ENCODE assay signal across 8 cellular contexts in the genomic region with DNA sequence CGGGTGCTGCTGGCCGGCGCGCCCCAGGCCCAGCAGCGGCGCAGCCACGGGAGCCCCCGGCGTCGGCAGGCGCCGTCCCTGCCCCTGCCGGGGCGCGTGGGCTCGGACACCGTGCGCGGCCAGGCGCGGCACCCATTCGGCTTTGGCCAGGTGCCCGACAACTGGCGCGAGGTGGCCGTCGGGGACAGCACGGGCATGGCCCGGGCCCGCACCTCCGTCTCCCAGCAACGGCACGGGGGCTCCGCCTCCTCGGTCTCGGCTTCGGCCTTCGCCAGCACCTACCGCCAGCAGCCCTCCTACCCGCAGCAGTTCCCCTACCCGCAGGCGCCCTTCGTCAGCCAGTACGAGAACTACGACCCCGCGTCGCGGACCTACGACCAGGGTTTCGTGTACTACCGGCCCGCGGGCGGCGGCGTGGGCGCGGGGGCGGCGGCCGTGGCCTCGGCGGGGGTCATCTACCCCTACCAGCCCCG. TPM values are rescaled to one million over a fixed set of nuclear protein-coding genes. Genes with fewer than 3 reads are reported as not detected.
DNase-seq lines count a peak whose midpoint lies in the region; ATAC-seq, FAIRE-seq and TF ChIP-seq lines count a peak whose summit lies in the region.

No MANE protein-coding gene starts in this region.

- 0 out of 2 replicates have a peak, but pooled peaks cover 3% of the 10 kb centered on the region for H3K27me3 ChIP-seq in OCI-LY1 (ENCODE audit: insufficient read depth, low read length)
- H3K27me3 ChIP-seq in hepatocyte: no peaks in the 10 kb centered on the region
- H3K27me3 ChIP-seq in gastrocnemius medialis: peaks cover 0 to 4% (median 3%) of the 10 kb centered on the region in 3 donors
- H3K27me3 ChIP-seq in foreskin keratinocyte: no peaks in the 10 kb centered on the region

- H3K9me3 Mint-ChIP-seq in activated naive CD4-positive, alpha-beta T cell treated with anti-CD3 and anti-CD28 coated beads, Interleukin-2, amount 50 U/mL, for 72 hours: no peaks in the 10 kb centered on the region

- peak; percentile 7 to 33 for ATAC-seq in activated naive CD4-positive, alpha-beta T cell treated with anti-CD3 and anti-CD28 coated beads, Interleukin-2, amount 50 U/mL, for 72 hours
- ATAC-seq in gastrocnemius medialis (peak; percentile 37 to 52), foreskin keratinocyte (no peak), HG03378 (IDR thresholded peaks at IDR 0.05; ENCODE audit: unreplicated experiment) (no peak)

- H3K79me2 ChIP-seq in OCI-LY1 (ENCODE audit: insufficient read depth, low read length) (no peaks in the 10 kb centered on the region), hepatocyte (peaks cover 16% of the 10 kb centered on the region)

- no peaks in the 10 kb centered on the region for H3F3A ChIP-seq in OCI-LY1 (ENCODE audit: insufficient read depth, low read length)

- H3K4me1 ChIP-seq in OCI-LY1 (ENCODE audit: insufficient read depth, low read length, severe bottlenecking) (no peaks in the 10 kb centered on the region), hepatocyte (ENCODE audit: insufficient read depth) (peaks cover 46% of the 10 kb centered on the region), gastrocnemius medialis (peaks cover 19 to 24% of the 10 kb centered on the region in 2 donors), foreskin keratinocyte (peaks cover 12% of the 10 kb centered on the region)

- H3K9me3 ChIP-seq in OCI-LY1 (ENCODE audit: low read length) (no peaks in the 10 kb centered on the region), hepatocyte (ENCODE audit: low read depth) (no peaks in the 10 kb centered on the region), gastrocnemius medialis (no peaks in the 10 kb centered on the region)

- TF ChIP-seq POLR2A in gastrocnemius medialis (IDR thresholded peaks at IDR 0.05): no peak

- in situ Hi-C loops in GM13977 (cut with MboI; ENCODE audit: low pct_unique_long_range_greater_than_20kb, low sequenced_read_pairs, unreplicated experiment): no loop called here
- in situ Hi-C loops in gastrocnemius medialis (cut with MboI; ENCODE audit: low sequenced_read_pairs in 4 of 4): no loop called here

- DNase-seq in GM13977 (ENCODE audit: low spot score) (peak; percentile 75), hepatocyte (ENCODE audit: low spot score) (peak; percentile 68), gastrocnemius medialis (peak in 1 of 2 donors; percentile 45), foreskin keratinocyte (no peak), GM19239 (ENCODE audit: insufficient read length, low spot score) (no peak)
- DNase-seq in activated naive CD4-positive, alpha-beta T cell treated with anti-CD3 and anti-CD28 coated beads, Interleukin-2, amount 50 U/mL, for 72 hours (ENCODE audit: low spot score in 2 of 2): peak in 1 of 2 donors; percentile 42

- WGBS in hepatocyte (ENCODE audit: low lambda C conversion rate, missing lambda C conversion rate): 1% methylated on average over 40 of the region's 65 CpGs

- H3K27ac ChIP-seq in OCI-LY1 (ENCODE audit: low read depth, low read length, poor library complexity, severe bottlenecking) (no peak overlapping the region), hepatocyte (peak overlapping the region; percentile 82), gastrocnemius medialis (peak overlapping the region; percentile 77 to 84 (median 80)), foreskin keratinocyte (no peak overlapping the region)

- H3K36me3 ChIP-seq in OCI-LY1 (ENCODE audit: insufficient read depth, low read length) (no peaks in the 10 kb centered on the region), hepatocyte (replicated peaks; ENCODE audit: insufficient read depth, low read depth) (no peaks in the 10 kb centered on the region), gastrocnemius medialis (no peaks in the 10 kb centered on the region)

- H3K9ac ChIP-seq in OCI-LY1 (ENCODE audit: low read length): no peak overlapping the region

- no peaks in the 10 kb centered on the region for H3K36me3 Mint-ChIP-seq in activated naive CD4-positive, alpha-beta T cell treated with anti-CD3 and anti-CD28 coated beads, Interleukin-2, amount 50 U/mL, for 72 hours

- FAIRE-seq in GM19239 (lab: Jason Lieb, UNC): no peak

- H3K4me2 ChIP-seq in OCI-LY1 (ENCODE audit: low read length) (peak overlapping the region; percentile 56; the same call in 1 of the 2 replicates), hepatocyte (peak overlapping the region; percentile 90)

- H4K20me1 ChIP-seq in OCI-LY1 (ENCODE audit: insufficient read depth, low read length): no peaks in the 10 kb centered on the region
- H4K20me1 ChIP-seq in hepatocyte (ENCODE audit: insufficient read depth, poor library complexity, severe bottlenecking): peaks cover 3% of the 10 kb centered on the region

- H2AFZ ChIP-seq in OCI-LY1 (ENCODE audit: low read length) (no peak overlapping the region), hepatocyte (peak overlapping the region; percentile 76)

- TF ChIP-seq CTCF in GM13977 (IDR thresholded peaks at IDR 0.05; ENCODE audit: extremely low read depth, insufficient read depth, missing control alignments) (no peak), OCI-LY1 (IDR thresholded peaks at IDR 0.05; ENCODE audit: low read length) (no peak), hepatocyte (IDR thresholded peaks at IDR 0.05; ENCODE audit: poor library complexity) (no peak), gastrocnemius medialis (IDR thresholded peaks at IDR 0.05 in 4 of 5, conservative IDR thresholded peaks at IDR 0.05 in 1 of 5) (no peak), foreskin keratinocyte (conservative IDR thresholded peaks at IDR 0.05) (no peak)

- H3K4me3 ChIP-seq in OCI-LY1 (ENCODE audit: low read depth, low read length, poor library complexity, severe bottlenecking): peak overlapping the region; percentile 50
- peak overlapping the region; percentile 88 for H3K4me3 ChIP-seq in hepatocyte
- peak overlapping the region; percentile 44 to 62 (median 53) for H3K4me3 ChIP-seq in gastrocnemius medialis

- no peaks in the 10 kb centered on the region for H3K9me2 ChIP-seq in OCI-LY1 (ENCODE audit: low read depth, low read length)
- H3K9me2 ChIP-seq in hepatocyte (replicated peaks; ENCODE audit: insufficient read depth): no peaks in the 10 kb centered on the region

- no peak overlapping the region for H3K27ac Mint-ChIP-seq in activated naive CD4-positive, alpha-beta T cell treated with anti-CD3 and anti-CD28 coated beads, Interleukin-2, amount 50 U/mL, for 72 hours

- intact Hi-C loops in gastrocnemius medialis (cut with DNase I; ENCODE audit: low total_unique reads): no loop called here

RNA-seq across cellular contexts. Expression of a gene that starts 0.8 kb away (rescaled TPM):
- under 1 TPM; 0.27 to 0.78 TPM for total RNA-seq in activated naive CD4-positive, alpha-beta T cell treated with anti-CD3 and anti-CD28 coated beads, Interleukin-2, amount 50 U/mL, for 72 hours
- total RNA-seq in hepatocyte (35.6 and 44.5 TPM in 2 replicates), gastrocnemius medialis (10 to 100 TPM in 1 of 4 donors, 1 to 10 TPM in 3; 4.9 to 11.2 (median 5.7) TPM), foreskin keratinocyte (8.1 and 13.3 TPM in 2 replicates)
- polyA plus RNA-seq in hepatocyte (96.9 and 136 TPM in 2 replicates), foreskin keratinocyte (9.7 and 14.9 TPM in 2 replicates)

RNA-seq across cellular contexts. Expression of a gene that starts 53.7 kb away (rescaled TPM):
- not detected for total RNA-seq in activated naive CD4-positive, alpha-beta T cell treated with anti-CD3 and anti-CD28 coated beads, Interleukin-2, amount 50 U/mL, for 72 hours
- total RNA-seq in hepatocyte (not detected in 2 replicates), gastrocnemius medialis (not detected), foreskin keratinocyte (not detected in 2 replicates)
- polyA plus RNA-seq in hepatocyte (not detected in 2 replicates), foreskin keratinocyte (not detected in 2 replicates)

Comparison
In these comparisons a context has a peak if more than half of its experiments do, and no peak if none do; other contexts are left out.
1. DNase-seq: peak in GM13977 (single experiment) and hepatocyte (single experiment); none in foreskin keratinocyte (0 of 2) and GM19239 (single experiment).
2. H3K27ac ChIP-seq: peak in hepatocyte (single experiment) and gastrocnemius medialis (4 of 4); none in OCI-LY1 (single experiment) and foreskin keratinocyte (single experiment).
3. ATAC-seq: peak in activated naive CD4-positive, alpha-beta T cell treated with anti-CD3 and anti-CD28 coated beads, Interleukin-2, amount 50 U/mL, for 72 hours (2 of 2) and gastrocnemius medialis (2 of 2); none in foreskin keratinocyte (single experiment) and HG03378 (single experiment).
4. Peak in every context shown above with its lines, with median percentiles within 50 percentile points of each other: H3K4me3 ChIP-seq.